15 cellular contexts compared by ENCODE assay signal in genomic region chr4:6476893-6477292, GRCh38. TPM values are rescaled to one million over a fixed set of nuclear protein-coding genes. Genes with fewer than 3 reads are reported as not detected.
A peak's percentile ranks its signal among the peaks of the same experiment; 100 is the strongest.
DNase-seq lines count a peak whose midpoint lies in the region; ATAC-seq and TF ChIP-seq lines count a peak whose summit lies in the region.
"Had no signal": no experiment of that assay in that cellular context is flagged by ENCODE, and none has a peak within 500 bp of the region (broad histone marks: within the 10 kb centered on the region; RNA-seq: fewer than 3 reads in every experiment).

No MANE protein-coding gene starts in this region.

- H3K36me3 Mint-ChIP-seq in H9 (ENCODE audit: insufficient read depth in 1 of 3, low read depth in 3 of 3) = no peaks in the 10 kb centered on the region
- H3K36me3 Mint-ChIP-seq in WTC11 = no peaks in the 10 kb centered on the region
- H3K36me3 Mint-ChIP-seq: CD8-positive, alpha-beta T cell; IgD-negative memory B cell had no signal

- H3K79me2 ChIP-seq in H9 (ENCODE audit: insufficient read depth, low read length) = no peaks in the 10 kb centered on the region

- no peak overlapping the region for H3T11ph ChIP-seq in H9 (ENCODE audit: low read length)

- CTCF ChIA-PET in WTC11 (lab: Charles Lee) = interaction anchor here (1.5 kb wide), 1 partner anchor 70 kb away, joined by 8 read pairs; no protein-coding TSS in a partner anchor

- TF ChIP-seq EP300 in esophagus muscularis mucosa (IDR thresholded peaks at IDR 0.05) = no peak

- H3K27me3 Mint-ChIP-seq in H9 (ENCODE audit: low read depth) (peaks cover 50% of the 10 kb centered on the region), WTC11 (ENCODE audit: low read depth) (peaks cover 26% of the 10 kb centered on the region)

- no peaks in the 10 kb centered on the region for H3K79me1 ChIP-seq in H9 (ENCODE audit: insufficient read depth, low read depth, low read length, poor library complexity, severe bottlenecking)

- peaks cover 3% of the 10 kb centered on the region; the same call in 1 of the 2 replicates for H3K27me3 ChIP-seq in H9 (ENCODE audit: insufficient read depth, low read length)
- peaks cover 0 to 73% (median 5%) of the 10 kb centered on the region in 4 donors for H3K27me3 ChIP-seq in esophagus muscularis mucosa
- peaks cover 0 to 80% (median 9%) of the 10 kb centered on the region in 7 donors for H3K27me3 ChIP-seq in spleen (replicated peaks in 1 of 7)

- H2BK15ac ChIP-seq in H9 (ENCODE audit: low read depth, low read length) = no peak overlapping the region

- H3K4me3 ChIP-seq in esophagus muscularis mucosa (no peak overlapping the region), spleen (no peak overlapping the region)
- H3K4me3 ChIP-seq: A549, GM23338, HAP-1 had no signal

- TF ChIP-seq CTCF in H9 (conservative IDR thresholded peaks at IDR 0.05) (no peak), WTC11 (IDR thresholded peaks at IDR 0.05) (no peak), esophagus muscularis mucosa (IDR thresholded peaks at IDR 0.05) (no peak), spleen (IDR thresholded peaks at IDR 0.05 in 8 of 11, conservative IDR thresholded peaks at IDR 0.05 in 3 of 11) (no peak)

- no CpG with 5 or more reads among the region's 4 CpGs for WGBS in H9 (ENCODE audit: extremely low coverage, insufficient read length, low lambda C conversion rate)
- WGBS in esophagus muscularis mucosa = 67% methylated on average over 4 of the region's 4 CpGs
- WGBS in spleen, 5 donors = 89 to 100% (median 91%) methylated on average over 2 to 4 of the region's 4 CpGs

- no peak for ATAC-seq in WTC11
- ATAC-seq: A549; CD8-positive, alpha-beta T cell; GM23338 had no signal

- no peak overlapping the region for H2BK5ac ChIP-seq in H9 (ENCODE audit: insufficient read length, low read length)

- H3K14ac ChIP-seq in H9 (ENCODE audit: insufficient read depth, low read length) = no peak overlapping the region

- H3K4me1 Mint-ChIP-seq in H9 (peaks cover 21 to 23% of the 10 kb centered on the region in 2 experiments), WTC11 (peaks cover 26% of the 10 kb centered on the region)

- TF ChIP-seq POLR2A in esophagus muscularis mucosa (IDR thresholded peaks at IDR 0.05; ENCODE audit: low read depth) (no peak), spleen (IDR thresholded peaks at IDR 0.05) (no peak)

- H3K4me3 Mint-ChIP-seq in H9 (no peak overlapping the region), WTC11 (no peak overlapping the region)
- H3K4me3 Mint-ChIP-seq: CD8-positive, alpha-beta T cell; GM23338; HFFc6 had no signal

- no peak overlapping the region for H4K91ac ChIP-seq in H9 (ENCODE audit: insufficient read length, low read depth, low read length)

- no peak overlapping the region for H3K4ac ChIP-seq in H9 (ENCODE audit: low read depth, low read length)

- intact Hi-C loops in esophagus muscularis mucosa (cut with DNase I) = no loop called here
- intact Hi-C loops in spleen (cut with DNase I; ENCODE audit: low total_unique reads) = no loop called here

- H3K9ac ChIP-seq in H9 (ENCODE audit: extremely low read depth, insufficient read length, low read length) = no peak overlapping the region

- DNase-seq in H9 (peak; percentile 15), WTC11 (ENCODE audit: low spot score) (no peak), esophagus muscularis mucosa (ENCODE audit: extremely low spot score) (peak; percentile 60), spleen (peak; percentile 11), HCEC 1CT (no peak), superior temporal gyrus (ENCODE audit: extremely low spot score) (no peak), NCI-H2171 treated with DMSO at 0.1 percent for 48 hours (lab: John Stamatoyannopoulos, UW) (no peak)
- DNase-seq: BE2C; CD8-positive, alpha-beta T cell; HFFc6 had no signal

- no peaks in the 10 kb centered on the region for H3K9me3 Mint-ChIP-seq in H9
- no peaks in the 10 kb centered on the region; the same call in 1 of the 2 replicates for H3K9me3 Mint-ChIP-seq in WTC11
- H3K9me3 Mint-ChIP-seq: CD8-positive, alpha-beta T cell; GM23338; HFFc6 had no signal

- H3K56ac ChIP-seq in H9 (ENCODE audit: insufficient read length, low read depth, low read length) = no peak overlapping the region

- H3K27ac ChIP-seq in H9 (ENCODE audit: insufficient read length, low read depth, low read length) (no peak overlapping the region), esophagus muscularis mucosa (replicated peaks in 1 of 4) (no peak overlapping the region), spleen (no peak overlapping the region)
- H3K27ac ChIP-seq: A549, C4-2B had no signal

- no peak overlapping the region for H2BK12ac ChIP-seq in H9 (ENCODE audit: insufficient read length, low read depth, low read length)

- no peak overlapping the region for H4K8ac ChIP-seq in H9 (replicated peaks; ENCODE audit: insufficient read length, low read depth, low read length)

- no peaks in the 10 kb centered on the region for H3K23me2 ChIP-seq in H9 (ENCODE audit: insufficient read length, low read depth, low read length, poor library complexity, severe bottlenecking)

- no peak overlapping the region for H4K5ac ChIP-seq in H9 (ENCODE audit: insufficient read length, low read depth, low read length)

- POLR2A ChIA-PET in WTC11 (lab: Charles Lee) = no interaction called here

- H3K9me3 ChIP-seq in H9 (ENCODE audit: control insufficient read depth, low read depth, low read length) (no peaks in the 10 kb centered on the region), esophagus muscularis mucosa (no peaks in the 10 kb centered on the region), spleen (peaks cover 0 to 6% (median 0%) of the 10 kb centered on the region in 8 donors)
- H3K9me3 ChIP-seq: A549, BE2C, HAP-1 had no signal

- H3K27ac Mint-ChIP-seq in H9 (no peak overlapping the region), WTC11 (no peak overlapping the region)
- H3K27ac Mint-ChIP-seq: CD8-positive, alpha-beta T cell; GM23338; HFFc6; IgD-negative memory B cell had no signal

- no peaks in the 10 kb centered on the region for H4K20me1 ChIP-seq in H9 (ENCODE audit: control insufficient read depth, insufficient read depth, insufficient read length)

- no peak overlapping the region for H2AFZ ChIP-seq in H9 (ENCODE audit: low read length)
- H2AFZ ChIP-seq: GM23338 had no signal

- no peak overlapping the region for H3K4me2 ChIP-seq in H9 (ENCODE audit: insufficient read depth, insufficient read length, low read length)
- H3K4me2 ChIP-seq: A549, GM23338 had no signal

- H2BK120ac ChIP-seq in H9 (ENCODE audit: low read depth, low read length, poor library complexity, severe bottlenecking) = no peak overlapping the region

- no peak overlapping the region for H2BK20ac ChIP-seq in H9 (ENCODE audit: low read depth, low read length, poor library complexity, severe bottlenecking)

- H3K18ac ChIP-seq in H9 (ENCODE audit: insufficient read length, low read depth, low read length) = no peak overlapping the region

- no peaks in the 10 kb centered on the region for H3K36me3 ChIP-seq in esophagus muscularis mucosa
- H3K36me3 ChIP-seq in spleen = no peaks in the 10 kb centered on the region
- H3K36me3 ChIP-seq: BE2C, HAP-1 had no signal

- H3K4me1 ChIP-seq in H9 (ENCODE audit: insufficient read depth, low read length) (no peaks in the 10 kb centered on the region), esophagus muscularis mucosa (peaks cover 0 to 3% (median 2%) of the 10 kb centered on the region in 4 donors), spleen (peaks cover 0 to 3% (median 0%) of the 10 kb centered on the region in 6 donors)
- H3K4me1 ChIP-seq: A549, BE2C, HAP-1 had no signal

- H3K23ac ChIP-seq in H9 (ENCODE audit: insufficient read length, low read depth, low read length) = no peak overlapping the region

- H2AK5ac ChIP-seq in H9 (ENCODE audit: insufficient read length, low read length) = no peak overlapping the region

TF ChIP-seq in WTC11, 78 proteins besides CTCF, POLR2A, EP300 and RAD21 (continues in another document):
- TF ChIP-seq ELF4 (CRISPR knock-in tag; IDR thresholded peaks at IDR 0.05; ENCODE audit: low read depth) (no peak), MXD4 (CRISPR knock-in tag; IDR thresholded peaks at IDR 0.05; ENCODE audit: borderline replicate concordance) (no peak), PRDM15 (CRISPR knock-in tag; IDR thresholded peaks at IDR 0.05) (no peak)

RNA-seq across cellular contexts. Expression of gene PPP2R2C, which starts 4.5 kb away (rescaled TPM):
- total RNA-seq in H9 (2021) (8.1 and 8.6 TPM in 2 replicates), WTC11 (2021) (9.0 to 11.5 TPM (median 9.4 TPM) in 3 replicates), esophagus muscularis mucosa (1 to 10 TPM in 3 of 4 donors, under 1 TPM in 1; 0.50 to 2.7 (median 1.4) TPM), spleen (1 to 10 TPM in 1 of 7 donors, under 1 TPM in 5, not detected in 1; 0.23 to 1.3 (median 0.47) TPM)
- under 1 TPM; 0.07 to 0.19 (median 0.14) TPM for polyA plus RNA-seq in spleen
- total RNA-seq: CD8-positive, alpha-beta T cell had no signal
- polyA plus RNA-seq: IgD-negative memory B cell had no signal

Comparison
In these comparisons a context has a peak if more than half of its experiments do, and no peak if none do; other contexts are left out.
1. DNase-seq: peak in H9 (single experiment), esophagus muscularis mucosa (single experiment) and spleen (single experiment); none in WTC11 (single experiment), HCEC 1CT (single experiment), superior temporal gyrus (single experiment) and NCI-H2171 treated with DMSO at 0.1 percent for 48 hours (single experiment).